ENCODE assay signal across 8 cellular contexts in genomic region chr11:102287963-102288744, GRCh38. TPM values are rescaled to one million over a fixed set of nuclear protein-coding genes. Genes with fewer than 3 reads are reported as not detected.
A peak's percentile ranks its signal among the peaks of the same experiment; 100 is the strongest.
DNase-seq lines count a peak whose midpoint lies in the region; ATAC-seq and TF ChIP-seq lines count a peak whose summit lies in the region.

No MANE protein-coding gene starts in this region.

- H3K4me3 ChIP-seq in endodermal cell (ENCODE audit: low read length): no peak overlapping the region
- H3K4me3 ChIP-seq in mucosa of descending colon: no peak overlapping the region

- ATAC-seq in GM18861 (IDR thresholded peaks at IDR 0.05; ENCODE audit: unreplicated experiment) (peak; percentile 90), HG02981 (IDR thresholded peaks at IDR 0.05; ENCODE audit: unreplicated experiment) (peak; percentile 96), mucosa of descending colon (peak; percentile 87)

- H3K27me3 ChIP-seq in endodermal cell (ENCODE audit: control insufficient read depth, insufficient read depth, low read length, poor library complexity, severe bottlenecking): no peaks in the 10 kb centered on the region

- 66 to 76% methylated on average over 8 to 14 of the region's 14 CpGs for WGBS in endodermal cell (ENCODE audit: insufficient coverage in 1 of 2, insufficient read length in 1 of 2), 2 experiments

- peaks cover 3% of the 10 kb centered on the region for H3K36me3 Mint-ChIP-seq in T-helper 1 cell treated with Interleukin-12 subunit alpha and Interleukin-12 subunit beta and Interleukin-4 antibody, amounts not matched to agents 30 μg/mL and 1 μg/mL, for 36 hours (ENCODE audit: low read depth)
- no peaks in the 10 kb centered on the region for H3K36me3 Mint-ChIP-seq in endodermal cell (ENCODE audit: low read depth)

- no peak overlapping the region for H3K9ac ChIP-seq in endodermal cell (ENCODE audit: extremely low read depth, low read length, poor library complexity, severe bottlenecking)

- peak overlapping the region; percentile 1 for H3K27ac Mint-ChIP-seq in T-helper 1 cell treated with Interleukin-12 subunit alpha and Interleukin-12 subunit beta and Interleukin-4 antibody, amounts not matched to agents 30 μg/mL and 1 μg/mL, for 36 hours
- no peak overlapping the region for H3K27ac Mint-ChIP-seq in endodermal cell

- peak; percentile 67 for DNase-seq in CMK (ENCODE audit: low read depth)
- DNase-seq in NCI-H187 (lab: John Stamatoyannopoulos, UW): peak; percentile 17 to 33
- peak; percentile 64 for DNase-seq in endodermal cell
- DNase-seq in mucosa of descending colon: peak in 1 of 3 donors; percentile 68
- no peak for DNase-seq in posterior vena cava (ENCODE audit: low spot score)

- no peaks in the 10 kb centered on the region for H3K27me3 Mint-ChIP-seq in T-helper 1 cell treated with Interleukin-12 subunit alpha and Interleukin-12 subunit beta and Interleukin-4 antibody, amounts not matched to agents 30 μg/mL and 1 μg/mL, for 36 hours (ENCODE audit: low read depth)
- no peaks in the 10 kb centered on the region for H3K27me3 Mint-ChIP-seq in endodermal cell (ENCODE audit: insufficient read depth)

- H3K9me3 Mint-ChIP-seq in T-helper 1 cell treated with Interleukin-12 subunit alpha and Interleukin-12 subunit beta and Interleukin-4 antibody, amounts not matched to agents 30 μg/mL and 1 μg/mL, for 36 hours: no peaks in the 10 kb centered on the region
- H3K9me3 Mint-ChIP-seq in endodermal cell: peaks cover 2% of the 10 kb centered on the region

- H3K4me1 ChIP-seq in endodermal cell (ENCODE audit: control insufficient read depth, insufficient read depth, low read length) (no peaks in the 10 kb centered on the region), mucosa of descending colon (ENCODE audit: low read depth) (no peaks in the 10 kb centered on the region)

- TF ChIP-seq CTCF in endodermal cell (conservative IDR thresholded peaks at IDR 0.05): peak; percentile 86
- TF ChIP-seq CTCF in mucosa of descending colon (IDR thresholded peaks at IDR 0.05): peak; percentile 39

- H3K9me3 ChIP-seq in endodermal cell (ENCODE audit: control insufficient read depth, low read length) (no peaks in the 10 kb centered on the region), mucosa of descending colon (no peaks in the 10 kb centered on the region)

- H3K4me3 Mint-ChIP-seq in T-helper 1 cell treated with Interleukin-12 subunit alpha and Interleukin-12 subunit beta and Interleukin-4 antibody, amounts not matched to agents 30 μg/mL and 1 μg/mL, for 36 hours: peak overlapping the region; percentile 15
- H3K4me3 Mint-ChIP-seq in endodermal cell: no peak overlapping the region

- H3K4me1 Mint-ChIP-seq in T-helper 1 cell treated with Interleukin-12 subunit alpha and Interleukin-12 subunit beta and Interleukin-4 antibody, amounts not matched to agents 30 μg/mL and 1 μg/mL, for 36 hours (ENCODE audit: low read depth): peaks cover 28% of the 10 kb centered on the region
- H3K4me1 Mint-ChIP-seq in endodermal cell: peaks cover 5% of the 10 kb centered on the region

- H3K27ac ChIP-seq in endodermal cell (ENCODE audit: low read depth, low read length): no peak overlapping the region

- H3K36me3 ChIP-seq in endodermal cell (ENCODE audit: control insufficient read depth, insufficient read depth, low read length): no peaks in the 10 kb centered on the region
- H3K36me3 ChIP-seq in mucosa of descending colon (ENCODE audit: low read depth): no peaks in the 10 kb centered on the region

- intact Hi-C loops in mucosa of descending colon (cut with DNase I, micrococcal nuclease) (loop anchor here in 1 of 2 donors (10.0 kb wide), 1 partner anchor 207 kb away; no protein-coding TSS in a partner anchor), posterior vena cava (cut with DNase I) (loop anchor here in 1 of 2 donors (10.0 kb wide), 1 partner anchor 57 kb away; the partner anchor contains the start of gene BIRC2)

RNA-seq across cellular contexts. Expression of gene BIRC3, which starts 29.1 kb away (rescaled TPM):
- under 1 TPM; 0.04 to 0.07 TPM for total RNA-seq in endodermal cell
- 0.18 TPM for polyA plus RNA-seq in endodermal cell (2013, experiment 1 of 2)
- polyA plus RNA-seq in endodermal cell (2013, experiment 2 of 2): 0.41 TPM
- 100 to 1,000 TPM in 1 of 3 donors, 10 to 100 TPM in 2; 26.1 to 116 (median 45.4) TPM for total RNA-seq in mucosa of descending colon
- 10 to 100 TPM; 11.4 to 37.0 TPM for total RNA-seq in posterior vena cava

RNA-seq across cellular contexts. Expression of gene BIRC2, which starts 58.9 kb away (rescaled TPM):
- 10 to 100 TPM; 45.4 to 55.3 TPM for total RNA-seq in endodermal cell
- polyA plus RNA-seq in endodermal cell (2013, experiment 1 of 2): 50.3 TPM
- 37.7 TPM for polyA plus RNA-seq in endodermal cell (2013, experiment 2 of 2)
- total RNA-seq in mucosa of descending colon: 10 to 100 TPM; 42.8 to 55.0 (median 45.2) TPM
- total RNA-seq in posterior vena cava: 10 to 100 TPM; 36.5 to 44.9 TPM

Comparison
In these comparisons a context has a peak if more than half of its experiments do, and no peak if none do; other contexts are left out.
1. RNA of gene BIRC3, which starts 29.1 kb away (total RNA-seq): 26.1 to 116 TPM in mucosa of descending colon and 11.4 to 37.0 TPM in posterior vena cava; 0.04 to 0.07 TPM in endodermal cell; every median in the first group is over 10 times any median in the second.
2. Peak in every context shown above with its lines, with median percentiles within 50 percentile points of each other: ATAC-seq.